ENCODE assay signal across 1 cellular context in genomic region chr7:127891854-127892438, GRCh38.
TF ChIP-seq lines count a peak whose summit lies in the region.

No MANE protein-coding gene starts in this region.

TF ChIP-seq in K562, 482 proteins besides CTCF, POLR2A, EP300 and RAD21 (continued from another document):
- TF ChIP-seq MAZ (CRISPR knock-in tag; conservative IDR thresholded peaks at IDR 0.05 in 1 of 2, IDR thresholded peaks at IDR 0.05 in 1 of 2) (0 out of 4 replicates have a peak, but pooled peaks of 1 of the 2 experiments have one; percentile 13), SMARCB1 (IDR thresholded peaks at IDR 0.05; ENCODE audit: insufficient read length, low read depth) (peak; percentile 83), FOXA3 (CRISPR knock-in tag; conservative IDR thresholded peaks at IDR 0.05 in 1 of 2, IDR thresholded peaks at IDR 0.05 in 1 of 2) (peak in 1 of 2 experiments; percentile 60; a peak in 1 of 4 replicates), PHF21A (IDR thresholded peaks at IDR 0.05; ENCODE audit: borderline replicate concordance, low read depth) (no peak), ETV5 (CRISPR knock-in tag; IDR thresholded peaks at IDR 0.05; ENCODE audit: low read depth) (peak; percentile 45; the same call in 1 of the 2 replicates), ARNT (IDR thresholded peaks at IDR 0.05) (no peak), USF1 (CRISPR knock-in tag; IDR thresholded peaks at IDR 0.05) (0 out of 2 replicates have a peak, but pooled peaks have one; percentile 9), BRF2 (IDR thresholded peaks at IDR 0.05; ENCODE audit: borderline replicate concordance, insufficient read depth, insufficient read length) (no peak), ZNF668 (CRISPR knock-in tag; IDR thresholded peaks at IDR 0.05) (no peak), RBM34 (IDR thresholded peaks at IDR 0.05; ENCODE audit: borderline replicate concordance, insufficient read depth, low read length) (no peak)
